Comparison of ENCODE assay signal across 17 cellular contexts in the genomic region with DNA sequence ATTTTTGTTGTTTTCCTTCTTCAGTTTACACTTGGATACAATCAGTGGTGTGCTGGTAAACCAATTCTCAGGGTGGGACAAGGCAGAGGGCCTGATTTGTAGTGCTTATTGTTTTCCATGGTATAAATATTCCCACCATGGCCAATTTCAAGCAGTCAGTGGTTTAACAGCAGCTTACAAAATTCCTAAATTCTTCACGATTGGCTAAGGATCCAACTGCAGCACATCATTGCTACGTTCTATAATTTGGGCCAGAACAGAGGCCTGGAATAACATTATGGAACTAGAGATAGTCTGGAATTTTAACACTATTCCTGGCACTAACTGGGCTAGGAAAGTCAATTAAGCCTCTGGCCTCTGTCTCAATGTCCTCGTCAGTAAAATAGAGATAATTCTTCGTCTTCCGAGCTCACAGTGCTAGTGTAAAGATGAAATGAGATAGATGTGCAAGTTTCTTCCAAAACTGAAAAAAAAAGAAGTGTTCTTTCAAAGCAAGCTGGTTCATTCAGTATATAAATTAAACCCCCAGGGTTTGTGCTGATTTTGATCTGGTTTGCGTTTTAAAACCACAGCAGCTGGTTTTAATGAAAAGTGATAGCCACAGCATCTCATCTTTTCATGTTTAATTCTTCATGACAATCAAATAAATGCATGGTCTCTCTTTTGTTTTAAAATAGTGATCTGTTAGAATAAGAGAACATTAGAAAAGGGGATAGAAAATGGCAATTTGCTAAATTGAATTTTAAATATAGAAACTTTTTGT.
"Had no signal": no experiment of that assay in that cellular context is flagged by ENCODE, and none has a peak within 500 bp of the region (broad histone marks: within the 10 kb centered on the region; RNA-seq: fewer than 3 reads in every experiment).

No MANE protein-coding gene starts in this region.

- H3K36me3 ChIP-seq: adrenal gland, lower lobe of right lung, vagina had no signal

- H3K4me3 ChIP-seq: adrenal gland, coronary artery, lower lobe of right lung, tibial artery, vagina had no signal

- DNase-seq: activated CD4-positive, alpha-beta memory T cell treated with anti-CD3 and anti-CD28 coated beads, Interleukin-2, amount 10 ng/mL, durations not matched to agents 7 days and 5 days; activated CD4-positive, alpha-beta T cell treated with anti-CD3 and anti-CD28 coated beads for 36 hours; activated CD8-positive, alpha-beta memory T cell treated with anti-CD3 and anti-CD28 coated beads, Interleukin-2, amount 50 U/mL, for 48 hours; activated naive CD4-positive, alpha-beta T cell treated with Interleukin-2 at 50 U/mL for 16 hours; adrenal gland; caudate nucleus; effector CD4-positive, alpha-beta T cell; hypothalamus; lower lobe of right lung; midbrain; naive B cell; posterior cingulate gyrus; small intestine; tibial artery had no signal

- H3K27ac ChIP-seq: adrenal gland, coronary artery, lower lobe of right lung, tibial artery, vagina, VCaP had no signal

- H3K27me3 ChIP-seq: adrenal gland, tibial artery, vagina had no signal

- H3K9me3 ChIP-seq: adrenal gland, lower lobe of right lung, tibial artery, vagina had no signal

- FAIRE-seq: small intestine had no signal
